Comparison of ENCODE assay signal across 10 cellular contexts in the genomic region with DNA sequence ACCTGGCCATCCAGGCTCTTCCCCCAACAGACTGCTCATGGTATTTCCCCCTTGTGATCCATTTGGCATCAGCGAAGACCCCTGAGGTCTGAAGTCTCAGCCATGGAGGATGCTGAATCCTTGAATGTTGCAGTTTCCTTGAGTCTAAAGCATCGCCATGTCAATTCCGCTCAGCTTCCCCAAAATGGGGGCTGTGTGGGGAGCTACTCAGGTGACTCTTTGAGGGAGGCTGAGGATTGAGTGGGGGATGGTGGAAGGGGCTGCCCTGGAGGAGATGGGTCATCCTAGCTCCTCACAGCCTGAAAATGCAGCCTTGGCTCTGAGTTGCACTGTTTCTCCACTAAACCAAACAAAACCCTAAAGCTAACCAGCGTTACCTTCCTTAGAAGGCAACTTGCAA. TPM values are rescaled to one million over a fixed set of nuclear protein-coding genes. Genes with fewer than 3 reads are reported as not detected.
"Had no signal": no experiment of that assay in that cellular context is flagged by ENCODE, and none has a peak within 500 bp of the region (broad histone marks: within the 10 kb centered on the region; RNA-seq: fewer than 3 reads in every experiment).

No MANE protein-coding gene starts in this region.

- H3K9me3 ChIP-seq: HAP-1 had no signal

- H3K4me1 ChIP-seq: HAP-1 had no signal

- H3K4me1 Mint-ChIP-seq: IgD-negative memory B cell had no signal

- H3K4me3 ChIP-seq: GM23338, HAP-1 had no signal

- H3K36me3 Mint-ChIP-seq: IgD-negative memory B cell had no signal

- H3K4me3 Mint-ChIP-seq: GM23338, HFFc6 had no signal

- H3K36me3 ChIP-seq: HAP-1 had no signal

- DNase-seq: H7, HFFc6 had no signal

- ATAC-seq: GM23338, HCT116, HepG2 had no signal

- H3K27ac Mint-ChIP-seq: GM23338, HFFc6, IgD-negative memory B cell had no signal

- H3K27ac ChIP-seq: HL-60 had no signal

- H3K9me3 Mint-ChIP-seq: GM23338 had no signal

RNA-seq across cellular contexts. Expression of a gene that starts 2.6 kb away (rescaled TPM):
- total RNA-seq: GM23338, H4, H7, HepG2, HFFc6, HT1080 had no signal
- polyA plus RNA-seq: GM23338, HepG2, IgD-negative memory B cell had no signal
